ENCODE assay signal across 24 cellular contexts in genomic region chr16:87045462-87046216, GRCh38.
"Had no signal": no experiment of that assay in that cellular context is flagged by ENCODE, and none has a peak within 500 bp of the region (broad histone marks: within the 10 kb centered on the region; RNA-seq: fewer than 3 reads in every experiment).

No MANE protein-coding gene starts in this region.

- H3K36me3 ChIP-seq: esophagus squamous epithelium, right atrium auricular region had no signal

- FAIRE-seq: endometrium, TTC549, urothelium cell line had no signal

- DNase-seq: activated CD4-positive, alpha-beta T cell treated with anti-CD3 and anti-CD28 coated beads for 4 hours; activated CD4-positive, alpha-beta T cell treated with anti-CD3 and anti-CD28 coated beads, Interleukin-2, amount 50 U/mL, for 4 hours; activated gamma-delta T cell; activated naive CD4-positive, alpha-beta T cell treated with anti-CD3 and anti-CD28 coated beads, Interleukin-2, amount 10 ng/mL, durations not matched to agents 7 days and 5 days; activated naive CD8-positive, alpha-beta T cell treated with anti-CD3 and anti-CD28 coated beads, Interleukin-2, amount 10 ng/mL, durations not matched to agents 7 days and 5 days; central memory CD4-positive, alpha-beta T cell; effector CD4-positive, alpha-beta T cell; esophagus squamous epithelium; foreskin melanocyte; left ventricle myocardium superior; mammary epithelial cell; naive B cell; occipital lobe; stimulated activated CD4-positive, alpha-beta T cell treated with anti-CD3 and anti-CD28 coated beads, Interleukin-2, amount 100 ng/mL, for 48 hours; stimulated activated naive CD8-positive, alpha-beta T cell treated with anti-CD3 and anti-CD28 coated beads, Interleukin-15, Interleukin-2, amounts not matched to agents 100 U/mL and 50 U/mL, for 24 hours; T-helper 9 cell; testis; trophoblast cell had no signal

- H3K27me3 ChIP-seq: right atrium auricular region, testis had no signal

- H3K4me3 ChIP-seq: esophagus squamous epithelium, right atrium auricular region, testis had no signal

- H3K27ac ChIP-seq: epithelial cell of prostate, esophagus squamous epithelium, right atrium auricular region, testis, VCaP had no signal

- H3K9me3 ChIP-seq: esophagus squamous epithelium, right atrium auricular region, testis had no signal

- ATAC-seq: left ventricle myocardium superior; stimulated activated naive CD8-positive, alpha-beta T cell treated with anti-CD3 and anti-CD28 coated beads, Interleukin-15, Interleukin-2, amounts not matched to agents 100 U/mL and 50 U/mL, for 24 hours had no signal
